1 cellular context compared by ENCODE assay signal in the genomic region with DNA sequence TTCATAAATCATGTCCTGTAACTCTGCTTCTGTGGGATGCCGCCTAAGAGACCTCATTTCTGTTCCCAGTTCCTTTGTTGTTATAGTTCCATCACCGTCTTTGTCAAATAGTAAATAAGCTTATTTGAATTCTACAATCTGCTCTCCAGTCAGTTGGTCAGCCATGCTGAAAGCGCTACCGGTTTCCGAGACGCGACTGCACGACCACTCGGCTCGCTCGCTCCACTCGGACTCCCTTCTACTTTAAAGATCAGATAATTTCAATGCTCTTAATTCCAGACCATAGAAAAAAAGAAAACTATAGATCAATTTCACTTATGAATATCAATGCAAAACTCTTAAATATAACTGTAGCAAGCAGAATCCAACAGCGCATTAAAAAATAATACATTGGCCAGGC.
TF ChIP-seq lines count a peak whose summit lies in the region.

No MANE protein-coding gene starts in this region.

TF ChIP-seq in GM23338, 12 proteins besides CTCF, POLR2A, EP300 and RAD21 (continued from another document):
- TF ChIP-seq, protein P1, sequence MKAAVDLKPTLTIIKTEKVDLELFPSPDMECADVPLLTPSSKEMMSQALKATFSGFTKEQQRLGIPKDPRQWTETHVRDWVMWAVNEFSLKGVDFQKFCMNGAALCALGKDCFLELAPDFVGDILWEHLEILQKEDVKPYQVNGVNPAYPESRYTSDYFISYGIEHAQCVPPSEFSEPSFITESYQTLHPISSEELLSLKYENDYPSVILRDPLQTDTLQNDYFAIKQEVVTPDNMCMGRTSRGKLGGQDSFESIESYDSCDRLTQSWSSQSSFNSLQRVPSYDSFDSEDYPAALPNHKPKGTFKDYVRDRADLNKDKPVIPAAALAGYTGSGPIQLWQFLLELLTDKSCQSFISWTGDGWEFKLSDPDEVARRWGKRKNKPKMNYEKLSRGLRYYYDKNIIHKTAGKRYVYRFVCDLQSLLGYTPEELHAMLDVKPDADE (IDR thresholded peaks at IDR 0.05): no peak
- TF ChIP-seq CREB1 (CRISPR knock-in tag; IDR thresholded peaks at IDR 0.05; ENCODE audit: low read depth) (no peak), JUNB (IDR thresholded peaks at IDR 0.05; ENCODE audit: unreplicated experiment) (no peak), ZNF331 (CRISPR knock-in tag; IDR thresholded peaks at IDR 0.05; ENCODE audit: low read depth) (no peak), NANOG (IDR thresholded peaks at IDR 0.05; ENCODE audit: borderline replicate concordance) (no peak), STAT1 (IDR thresholded peaks at IDR 0.05; ENCODE audit: unreplicated experiment) (no peak), ZNF114 (CRISPR knock-in tag; IDR thresholded peaks at IDR 0.05) (no peak), POLR2AphosphoS5 (IDR thresholded peaks at IDR 0.05; ENCODE audit: low read depth) (no peak)
- TF ChIP-seq, protein P2, sequence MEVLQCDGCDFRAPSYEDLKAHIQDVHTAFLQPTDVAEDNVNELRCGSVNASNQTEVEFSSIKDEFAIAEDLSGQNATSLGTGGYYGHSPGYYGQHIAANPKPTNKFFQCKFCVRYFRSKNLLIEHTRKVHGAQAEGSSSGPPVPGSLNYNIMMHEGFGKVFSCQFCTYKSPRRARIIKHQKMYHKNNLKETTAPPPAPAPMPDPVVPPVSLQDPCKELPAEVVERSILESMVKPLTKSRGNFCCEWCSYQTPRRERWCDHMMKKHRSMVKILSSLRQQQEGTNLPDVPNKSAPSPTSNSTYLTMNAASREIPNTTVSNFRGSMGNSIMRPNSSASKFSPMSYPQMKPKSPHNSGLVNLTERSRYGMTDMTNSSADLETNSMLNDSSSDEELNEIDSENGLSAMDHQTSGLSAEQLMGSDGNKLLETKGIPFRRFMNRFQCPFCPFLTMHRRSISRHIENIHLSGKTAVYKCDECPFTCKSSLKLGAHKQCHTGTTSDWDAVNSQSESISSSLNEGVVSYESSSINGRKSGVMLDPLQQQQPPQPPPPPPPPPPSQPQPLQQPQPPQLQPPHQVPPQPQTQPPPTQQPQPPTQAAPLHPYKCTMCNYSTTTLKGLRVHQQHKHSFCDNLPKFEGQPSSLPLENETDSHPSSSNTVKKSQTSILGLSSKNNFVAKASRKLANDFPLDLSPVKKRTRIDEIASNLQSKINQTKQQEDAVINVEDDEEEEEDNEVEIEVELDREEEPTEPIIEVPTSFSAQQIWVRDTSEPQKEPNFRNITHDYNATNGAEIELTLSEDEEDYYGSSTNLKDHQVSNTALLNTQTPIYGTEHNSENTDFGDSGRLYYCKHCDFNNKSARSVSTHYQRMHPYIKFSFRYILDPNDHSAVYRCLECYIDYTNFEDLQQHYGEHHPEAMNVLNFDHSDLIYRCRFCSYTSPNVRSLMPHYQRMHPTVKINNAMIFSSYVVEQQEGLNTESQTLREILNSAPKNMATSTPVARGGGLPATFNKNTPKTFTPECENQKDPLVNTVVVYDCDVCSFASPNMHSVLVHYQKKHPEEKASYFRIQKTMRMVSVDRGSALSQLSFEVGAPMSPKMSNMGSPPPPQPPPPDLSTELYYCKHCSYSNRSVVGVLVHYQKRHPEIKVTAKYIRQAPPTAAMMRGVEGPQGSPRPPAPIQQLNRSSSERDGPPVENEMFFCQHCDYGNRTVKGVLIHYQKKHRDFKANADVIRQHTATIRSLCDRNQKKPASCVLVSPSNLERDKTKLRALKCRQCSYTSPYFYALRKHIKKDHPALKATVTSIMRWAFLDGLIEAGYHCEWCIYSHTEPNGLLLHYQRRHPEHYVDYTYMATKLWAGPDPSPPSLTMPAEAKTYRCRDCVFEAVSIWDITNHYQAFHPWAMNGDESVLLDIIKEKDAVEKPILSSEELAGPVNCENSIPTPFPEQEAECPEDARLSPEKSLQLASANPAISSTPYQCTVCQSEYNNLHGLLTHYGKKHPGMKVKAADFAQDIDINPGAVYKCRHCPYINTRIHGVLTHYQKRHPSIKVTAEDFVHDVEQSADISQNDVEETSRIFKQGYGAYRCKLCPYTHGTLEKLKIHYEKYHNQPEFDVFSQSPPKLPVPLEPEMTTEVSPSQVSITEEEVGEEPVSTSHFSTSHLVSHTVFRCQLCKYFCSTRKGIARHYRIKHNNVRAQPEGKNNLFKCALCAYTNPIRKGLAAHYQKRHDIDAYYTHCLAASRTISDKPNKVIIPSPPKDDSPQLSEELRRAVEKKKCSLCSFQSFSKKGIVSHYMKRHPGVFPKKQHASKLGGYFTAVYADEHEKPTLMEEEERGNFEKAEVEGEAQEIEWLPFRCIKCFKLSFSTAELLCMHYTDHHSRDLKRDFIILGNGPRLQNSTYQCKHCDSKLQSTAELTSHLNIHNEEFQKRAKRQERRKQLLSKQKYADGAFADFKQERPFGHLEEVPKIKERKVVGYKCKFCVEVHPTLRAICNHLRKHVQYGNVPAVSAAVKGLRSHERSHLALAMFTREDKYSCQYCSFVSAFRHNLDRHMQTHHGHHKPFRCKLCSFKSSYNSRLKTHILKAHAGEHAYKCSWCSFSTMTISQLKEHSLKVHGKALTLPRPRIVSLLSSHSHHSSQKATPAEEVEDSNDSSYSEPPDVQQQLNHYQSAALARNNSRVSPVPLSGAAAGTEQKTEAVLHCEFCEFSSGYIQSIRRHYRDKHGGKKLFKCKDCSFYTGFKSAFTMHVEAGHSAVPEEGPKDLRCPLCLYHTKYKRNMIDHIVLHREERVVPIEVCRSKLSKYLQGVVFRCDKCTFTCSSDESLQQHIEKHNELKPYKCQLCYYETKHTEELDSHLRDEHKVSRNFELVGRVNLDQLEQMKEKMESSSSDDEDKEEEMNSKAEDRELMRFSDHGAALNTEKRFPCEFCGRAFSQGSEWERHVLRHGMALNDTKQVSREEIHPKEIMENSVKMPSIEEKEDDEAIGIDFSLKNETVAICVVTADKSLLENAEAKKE (CRISPR knock-in tag; IDR thresholded peaks at IDR 0.05): no peak
- TF ChIP-seq, protein P3, sequence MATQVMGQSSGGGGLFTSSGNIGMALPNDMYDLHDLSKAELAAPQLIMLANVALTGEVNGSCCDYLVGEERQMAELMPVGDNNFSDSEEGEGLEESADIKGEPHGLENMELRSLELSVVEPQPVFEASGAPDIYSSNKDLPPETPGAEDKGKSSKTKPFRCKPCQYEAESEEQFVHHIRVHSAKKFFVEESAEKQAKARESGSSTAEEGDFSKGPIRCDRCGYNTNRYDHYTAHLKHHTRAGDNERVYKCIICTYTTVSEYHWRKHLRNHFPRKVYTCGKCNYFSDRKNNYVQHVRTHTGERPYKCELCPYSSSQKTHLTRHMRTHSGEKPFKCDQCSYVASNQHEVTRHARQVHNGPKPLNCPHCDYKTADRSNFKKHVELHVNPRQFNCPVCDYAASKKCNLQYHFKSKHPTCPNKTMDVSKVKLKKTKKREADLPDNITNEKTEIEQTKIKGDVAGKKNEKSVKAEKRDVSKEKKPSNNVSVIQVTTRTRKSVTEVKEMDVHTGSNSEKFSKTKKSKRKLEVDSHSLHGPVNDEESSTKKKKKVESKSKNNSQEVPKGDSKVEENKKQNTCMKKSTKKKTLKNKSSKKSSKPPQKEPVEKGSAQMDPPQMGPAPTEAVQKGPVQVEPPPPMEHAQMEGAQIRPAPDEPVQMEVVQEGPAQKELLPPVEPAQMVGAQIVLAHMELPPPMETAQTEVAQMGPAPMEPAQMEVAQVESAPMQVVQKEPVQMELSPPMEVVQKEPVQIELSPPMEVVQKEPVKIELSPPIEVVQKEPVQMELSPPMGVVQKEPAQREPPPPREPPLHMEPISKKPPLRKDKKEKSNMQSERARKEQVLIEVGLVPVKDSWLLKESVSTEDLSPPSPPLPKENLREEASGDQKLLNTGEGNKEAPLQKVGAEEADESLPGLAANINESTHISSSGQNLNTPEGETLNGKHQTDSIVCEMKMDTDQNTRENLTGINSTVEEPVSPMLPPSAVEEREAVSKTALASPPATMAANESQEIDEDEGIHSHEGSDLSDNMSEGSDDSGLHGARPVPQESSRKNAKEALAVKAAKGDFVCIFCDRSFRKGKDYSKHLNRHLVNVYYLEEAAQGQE (IDR thresholded peaks at IDR 0.05; ENCODE audit: unreplicated experiment): no peak
